2 cellular contexts compared by ENCODE assay signal in genomic region chr7:2921748-2922147, GRCh38.
TF ChIP-seq lines count a peak whose summit lies in the region.

No MANE protein-coding gene starts in this region.

TF ChIP-seq in GM23338, 12 proteins besides CTCF, POLR2A, EP300 and RAD21:
- TF ChIP-seq ZNF462 (CRISPR knock-in tag; IDR thresholded peaks at IDR 0.05) (no peak), ETS1 (IDR thresholded peaks at IDR 0.05) (no peak)

TF ChIP-seq in WTC11, 78 proteins besides CTCF, POLR2A, EP300 and RAD21 (continued from another document):
- TF ChIP-seq ERG (CRISPR knock-in tag; IDR thresholded peaks at IDR 0.05), result no peak
- no peak for TF ChIP-seq ZNF416 (CRISPR knock-in tag; IDR thresholded peaks at IDR 0.05)
- no peak for TF ChIP-seq ZBTB21 (CRISPR knock-in tag; IDR thresholded peaks at IDR 0.05; ENCODE audit: borderline replicate concordance)
- TF ChIP-seq STAT6 (CRISPR knock-in tag; conservative IDR thresholded peaks at IDR 0.05; ENCODE audit: low read depth), result no peak
